Comparison of ENCODE assay signal across 9 cellular contexts in genomic region chr1:247077234-247077633, GRCh38. TPM values are rescaled to one million over a fixed set of nuclear protein-coding genes. Genes with fewer than 3 reads are reported as not detected.
A peak's percentile ranks its signal among the peaks of the same experiment; 100 is the strongest.
DNase-seq lines count a peak whose midpoint lies in the region; ATAC-seq and TF ChIP-seq lines count a peak whose summit lies in the region.
"Had no signal": no experiment of that assay in that cellular context is flagged by ENCODE, and none has a peak within 500 bp of the region (broad histone marks: within the 10 kb centered on the region; RNA-seq: fewer than 3 reads in every experiment).

No MANE protein-coding gene starts in this region.

- no peak overlapping the region for H2AK5ac ChIP-seq in neuronal stem cell (ENCODE audit: low read depth, low read length)

- POLR2A ChIA-PET in CD4-positive, alpha-beta memory T cell (lab: Charles Lee; ENCODE audit: partially characterized antibody): no interaction called here

- ATAC-seq in HG03175 (IDR thresholded peaks at IDR 0.05; ENCODE audit: unreplicated experiment) (no peak), HG02798 (IDR thresholded peaks at IDR 0.05; ENCODE audit: poor library complexity, unreplicated experiment) (no peak)

- H3K27ac Mint-ChIP-seq in CD4-positive, alpha-beta memory T cell: peak overlapping the region in 3 of 7 donors; percentile 43 to 80 (median 75)

- no peak overlapping the region for H3K14ac ChIP-seq in neuronal stem cell (ENCODE audit: low read length)

- peak overlapping the region; percentile 28 for H3K9ac ChIP-seq in muscle layer of colon (ENCODE audit: low read length)
- H3K9ac ChIP-seq in neuronal stem cell (ENCODE audit: low read depth, low read length, poor library complexity): no peak overlapping the region

- intact Hi-C loops in CD4-positive, alpha-beta memory T cell (cut with micrococcal nuclease): loop anchor here (10.0 kb wide), 1 partner anchor 172 kb away; no protein-coding TSS in a partner anchor
- intact Hi-C loops in ascending aorta (cut with DNase I): loop anchor here (5.0 kb wide), 1 partner anchor 145 kb away; the partner anchor contains the start of gene AHCTF1

- H3K27me3 ChIP-seq in CD4-positive, alpha-beta memory T cell (ENCODE audit: insufficient read depth, low read length): no peaks in the 10 kb centered on the region
- H3K27me3 ChIP-seq in ascending aorta (no peaks in the 10 kb centered on the region), muscle layer of colon (ENCODE audit: control insufficient read depth in 1 of 2, insufficient read depth in 2 of 2, low read length in 2 of 2) (no peaks in the 10 kb centered on the region), neuronal stem cell (ENCODE audit: control insufficient read depth in 3 of 3, insufficient read depth in 3 of 3, low read depth in 1 of 3, low read length in 3 of 3) (no peaks in the 10 kb centered on the region)
- H3K27me3 ChIP-seq: esophagus squamous epithelium had no signal

- H3K4me1 Mint-ChIP-seq in CD4-positive, alpha-beta memory T cell: peaks cover 18 to 40% (median 24%) of the 10 kb centered on the region in 4 donors

- peaks cover 0 to 11% (median 3%) of the 10 kb centered on the region in 8 donors for H3K9me3 Mint-ChIP-seq in CD4-positive, alpha-beta memory T cell

- no peak for TF ChIP-seq CTCF in ascending aorta (IDR thresholded peaks at IDR 0.05)

- H3K27me3 Mint-ChIP-seq in CD4-positive, alpha-beta memory T cell: peaks cover under 1 to 2% of the 10 kb centered on the region in 2 donors

- peaks cover 2% of the 10 kb centered on the region for H3K79me1 ChIP-seq in neuronal stem cell (ENCODE audit: low read depth, low read length)

- no peak overlapping the region for H2BK120ac ChIP-seq in neuronal stem cell (ENCODE audit: low read depth, low read length)

- no peaks in the 10 kb centered on the region for H3K9me3 ChIP-seq in CD4-positive, alpha-beta memory T cell (ENCODE audit: control insufficient read depth in 1 of 2, low read length in 2 of 2)
- no peaks in the 10 kb centered on the region for H3K9me3 ChIP-seq in ascending aorta
- no peaks in the 10 kb centered on the region for H3K9me3 ChIP-seq in muscle layer of colon (ENCODE audit: low read length)
- H3K9me3 ChIP-seq in neuronal stem cell (replicated peaks in 1 of 2; ENCODE audit: control insufficient read depth in 2 of 2, insufficient read depth in 1 of 2, low read depth in 1 of 2, low read length in 2 of 2): peaks cover 17 to 51% of the 10 kb centered on the region in 2 donors
- H3K9me3 ChIP-seq: esophagus squamous epithelium had no signal

- peaks cover 2 to 16% of the 10 kb centered on the region in 2 donors for H3K36me3 Mint-ChIP-seq in CD4-positive, alpha-beta memory T cell

- TF ChIP-seq RAD21 in Ishikawa (IDR thresholded peaks at IDR 0.05; ENCODE audit: low read depth): 0 out of 2 replicates have a peak, but pooled peaks have one; percentile 4

- no peak overlapping the region for H4K91ac ChIP-seq in neuronal stem cell (ENCODE audit: low read depth, low read length, poor library complexity)

- H3K4me3 Mint-ChIP-seq in CD4-positive, alpha-beta memory T cell: peak overlapping the region; percentile 89 to 94 (median 92)

- H4K8ac ChIP-seq in neuronal stem cell (ENCODE audit: low read depth, low read length): no peak overlapping the region

- H3K36me3 ChIP-seq in CD4-positive, alpha-beta memory T cell (ENCODE audit: insufficient read depth, low read length): no peaks in the 10 kb centered on the region
- no peaks in the 10 kb centered on the region for H3K36me3 ChIP-seq in ascending aorta
- H3K36me3 ChIP-seq in muscle layer of colon (ENCODE audit: insufficient read depth, low read length): no peaks in the 10 kb centered on the region
- peaks cover 9 to 29% of the 10 kb centered on the region in 2 donors for H3K36me3 ChIP-seq in neuronal stem cell (replicated peaks in 1 of 2; ENCODE audit: control insufficient read depth in 2 of 2, insufficient read depth in 2 of 2, low read length in 2 of 2)
- H3K36me3 ChIP-seq: esophagus squamous epithelium had no signal

- peak overlapping the region in 1 of 2 donors; percentile 67 for H3K4me3 ChIP-seq in CD4-positive, alpha-beta memory T cell (ENCODE audit: low read length in 2 of 2)
- H3K4me3 ChIP-seq in ascending aorta (peak overlapping the region; percentile 77 to 78), muscle layer of colon (ENCODE audit: low read depth in 1 of 2, low read length in 2 of 2) (peak overlapping the region in 1 of 2 donors; percentile 89), neuronal stem cell (ENCODE audit: low read length in 2 of 2) (peak overlapping the region in 1 of 2 donors; percentile 83)

- H2BK12ac ChIP-seq in neuronal stem cell (ENCODE audit: low read length): no peak overlapping the region

- TF ChIP-seq EP300 in Ishikawa (IDR thresholded peaks at IDR 0.05; ENCODE audit: borderline replicate concordance): no peak

- peaks cover 16% of the 10 kb centered on the region for H3K4me1 ChIP-seq in CD4-positive, alpha-beta memory T cell (ENCODE audit: insufficient read depth, low read length)
- H3K4me1 ChIP-seq in ascending aorta (peaks cover 0 to 10% of the 10 kb centered on the region in 2 donors), muscle layer of colon (ENCODE audit: insufficient read depth, low read length) (peaks cover 11% of the 10 kb centered on the region), neuronal stem cell (ENCODE audit: control insufficient read depth in 2 of 2, insufficient read depth in 1 of 2, low read depth in 1 of 2, low read length in 2 of 2) (no peaks in the 10 kb centered on the region)

- no peak overlapping the region for H2BK15ac ChIP-seq in neuronal stem cell (ENCODE audit: low read length)

- CTCF ChIA-PET in CD4-positive, alpha-beta memory T cell (lab: Charles Lee; ENCODE audit: partially characterized antibody): no interaction called here

- no peak overlapping the region for H3K4ac ChIP-seq in neuronal stem cell (ENCODE audit: low read length)

- H3K4me2 ChIP-seq in neuronal stem cell (ENCODE audit: insufficient read depth, low read length, poor library complexity, severe bottlenecking): no peak overlapping the region

- no peak overlapping the region for H2BK5ac ChIP-seq in neuronal stem cell (ENCODE audit: low read length)

- H3K23ac ChIP-seq in neuronal stem cell (ENCODE audit: low read depth, low read length, poor library complexity): no peak overlapping the region

- no peak overlapping the region for H2AFZ ChIP-seq in neuronal stem cell (ENCODE audit: low read length)

- no peak overlapping the region for H3K27ac ChIP-seq in CD4-positive, alpha-beta memory T cell (ENCODE audit: low read depth, low read length)
- H3K27ac ChIP-seq in ascending aorta: no peak overlapping the region
- H3K27ac ChIP-seq in muscle layer of colon (ENCODE audit: low read depth, low read length): no peak overlapping the region
- no peak overlapping the region for H3K27ac ChIP-seq in neuronal stem cell (replicated peaks; ENCODE audit: low read length)

- no peak for DNase-seq in CD4-positive, alpha-beta memory T cell
- DNase-seq in ascending aorta (ENCODE audit: low spot score in 2 of 2) (no peak), neuronal stem cell (ENCODE audit: low spot score) (no peak), NCI-H1694 (lab: John Stamatoyannopoulos, UW) (no peak)
- DNase-seq: esophagus squamous epithelium had no signal

- WGBS in neuronal stem cell (ENCODE audit: extremely low coverage in 2 of 2, insufficient read length in 2 of 2, insufficient replicate concordance in 1 of 2), 2 donors: no CpG with 5 or more reads among the region's 2 CpGs

- H3K18ac ChIP-seq in neuronal stem cell (ENCODE audit: low read length): no peak overlapping the region

TF ChIP-seq in Ishikawa, 13 proteins besides CTCF, POLR2A, EP300 and RAD21:
- TF ChIP-seq TEAD4 (IDR thresholded peaks at IDR 0.05) (no peak), YY1 (IDR thresholded peaks at IDR 0.05; ENCODE audit: low read depth) (no peak)

RNA-seq across cellular contexts. Expression of gene ZNF670, which starts 1.4 kb away (rescaled TPM):
- total RNA-seq in CD4-positive, alpha-beta memory T cell: 1 to 10 TPM; 2.9 to 3.3 TPM
- polyA plus RNA-seq in CD4-positive, alpha-beta memory T cell: 1 to 10 TPM; 1.6 to 2.1 TPM
- not detected for total RNA-seq in ascending aorta
- 6.7 TPM for polyA plus RNA-seq in neuronal stem cell (2013, experiment 1 of 2)
- 7.4 TPM for polyA plus RNA-seq in neuronal stem cell (2013, experiment 2 of 2)

RNA-seq across cellular contexts. Expression of gene ZNF669, which starts 26.9 kb away (rescaled TPM):
- total RNA-seq in CD4-positive, alpha-beta memory T cell: 10 to 100 TPM; 12.0 to 14.7 TPM
- polyA plus RNA-seq in CD4-positive, alpha-beta memory T cell: 10 to 100 TPM; 11.3 to 14.8 TPM
- 0.64 TPM for total RNA-seq in ascending aorta
- polyA plus RNA-seq in neuronal stem cell (2013, experiment 1 of 2): 11.3 TPM
- polyA plus RNA-seq in neuronal stem cell (2013, experiment 2 of 2): 11.7 TPM
